ENCODE assay signal across 9 cellular contexts in the genomic region with DNA sequence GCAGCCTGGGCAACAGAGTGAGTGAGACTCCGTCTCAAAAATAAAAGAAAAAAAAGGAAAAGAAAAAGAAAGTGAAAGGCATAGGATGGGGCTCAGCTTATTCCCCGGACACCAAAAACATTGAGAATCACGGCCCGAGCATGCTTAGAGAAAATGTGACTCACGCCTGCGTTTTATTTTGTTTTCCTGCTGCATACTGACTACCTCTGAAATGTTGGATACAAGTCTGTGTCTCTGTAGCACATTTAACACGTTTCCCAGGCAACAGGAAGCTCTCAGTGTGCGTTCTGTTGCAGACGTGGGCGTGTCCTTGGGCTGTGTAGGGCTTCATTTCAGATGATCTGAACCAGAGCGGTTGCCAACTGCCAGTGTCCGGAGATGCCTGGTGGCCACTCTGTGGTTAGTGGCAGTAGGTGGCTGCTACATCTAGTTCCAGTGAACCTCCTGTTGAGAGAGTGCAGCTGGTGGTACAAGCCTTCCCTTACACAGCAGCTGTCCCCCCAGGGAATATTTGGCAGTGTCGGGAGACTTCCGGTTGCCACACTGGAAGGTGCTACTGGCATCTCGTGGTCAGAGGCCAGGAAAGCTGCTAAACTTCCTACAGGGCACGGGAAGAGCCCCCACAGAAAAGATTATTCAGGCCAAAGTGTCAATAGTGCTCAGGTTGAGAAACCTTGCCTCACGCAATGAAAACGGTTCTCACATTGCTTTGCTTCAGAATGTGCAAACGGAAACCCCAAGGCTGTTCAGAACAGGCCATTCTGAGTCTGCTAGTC. TPM values are rescaled to one million over a fixed set of nuclear protein-coding genes. Genes with fewer than 3 reads are reported as not detected.
DNase-seq lines count a peak whose midpoint lies in the region; ATAC-seq lines count a peak whose summit lies in the region.
"Had no signal": no experiment of that assay in that cellular context is flagged by ENCODE, and none has a peak within 500 bp of the region (broad histone marks: within the 10 kb centered on the region; RNA-seq: fewer than 3 reads in every experiment).

No MANE protein-coding gene starts in this region.

- POLR2A ChIA-PET in activated CD4-positive, alpha-beta memory T cell treated with anti-CD3 and anti-CD28 coated beads for 36 hours (lab: Charles Lee) = interaction anchor here (0.6 to 1.1 kb wide), 2 partner anchors 32 to 152 kb away, joined by 3 to 4 read pairs; no protein-coding TSS in a partner anchor

- H3K27ac Mint-ChIP-seq in activated CD4-positive, alpha-beta memory T cell treated with anti-CD3 and anti-CD28 coated beads for 36 hours = peak overlapping the region; percentile 80

- DNase-seq in GF-D8 (lab: John Stamatoyannopoulos, UW) (peak; percentile 98), NCI-H345 treated with DMSO at 0.1 percent for 48 hours (lab: John Stamatoyannopoulos, UW; ENCODE audit: unreplicated experiment) (peak; percentile 47), dermis microvascular lymphatic vessel endothelial cell (ENCODE audit: low read depth in 2 of 2) (peak; percentile 95), mucosa of gallbladder (ENCODE audit: low spot score) (peak; percentile 56), LoVo (ENCODE audit: low spot score) (no peak)
- peak; percentile 83 for DNase-seq in activated CD4-positive, alpha-beta memory T cell treated with anti-CD3 and anti-CD28 coated beads for 36 hours
- peak; percentile 7 to 39 for DNase-seq in stimulated activated CD8-positive, alpha-beta memory T cell treated with anti-CD3 and anti-CD28 coated beads, Interleukin-7, amount 100 ng/mL, for 48 hours (ENCODE audit: extremely low read depth in 1 of 2, low read depth in 1 of 2)

- CTCF ChIA-PET in activated CD4-positive, alpha-beta memory T cell treated with anti-CD3 and anti-CD28 coated beads for 36 hours (lab: Charles Lee) = interaction anchor here (0.8 to 1.4 kb wide), 2 partner anchors 98 to 146 kb away, joined by 3 read pairs; a partner anchor contains a TSS

- no peaks in the 10 kb centered on the region for H3K36me3 Mint-ChIP-seq in activated CD4-positive, alpha-beta memory T cell treated with anti-CD3 and anti-CD28 coated beads for 36 hours

- H3K4me1 Mint-ChIP-seq in activated CD4-positive, alpha-beta memory T cell treated with anti-CD3 and anti-CD28 coated beads for 36 hours (ENCODE audit: low read depth) = peaks cover 14% of the 10 kb centered on the region

- H3K27me3 Mint-ChIP-seq in activated CD4-positive, alpha-beta memory T cell treated with anti-CD3 and anti-CD28 coated beads for 36 hours = no peaks in the 10 kb centered on the region

- intact Hi-C loops in activated CD4-positive, alpha-beta memory T cell treated with anti-CD3 and anti-CD28 coated beads for 36 hours (cut with micrococcal nuclease) = loop anchor here (1.0 kb wide), 1 partner anchor 11 kb away; no protein-coding TSS in a partner anchor

- ATAC-seq in HG02885 (IDR thresholded peaks at IDR 0.05; ENCODE audit: poor library complexity, unreplicated experiment) = peak; percentile 71

- no peaks in the 10 kb centered on the region for H3K9me3 Mint-ChIP-seq in activated CD4-positive, alpha-beta memory T cell treated with anti-CD3 and anti-CD28 coated beads for 36 hours

- peak overlapping the region; percentile 64 for H3K4me3 Mint-ChIP-seq in activated CD4-positive, alpha-beta memory T cell treated with anti-CD3 and anti-CD28 coated beads for 36 hours

RNA-seq across cellular contexts. Expression of a gene that starts 3.0 kb away (rescaled TPM):
- total RNA-seq in activated CD4-positive, alpha-beta memory T cell treated with anti-CD3 and anti-CD28 coated beads for 36 hours = not detected
- not detected in 2 replicates for total RNA-seq in dermis microvascular lymphatic vessel endothelial cell
- 0.63 TPM for total RNA-seq in mucosa of gallbladder
- total RNA-seq: activated CD8-positive, alpha-beta memory T cell treated with anti-CD3 and anti-CD28 coated beads for 36 hours had no signal

RNA-seq across cellular contexts. Expression of a gene that starts 8.2 kb away (rescaled TPM):
- total RNA-seq in activated CD4-positive, alpha-beta memory T cell treated with anti-CD3 and anti-CD28 coated beads for 36 hours = under 1 TPM in 1 of 2 experiments, not detected in 1; 0.36 TPM
- total RNA-seq in dermis microvascular lymphatic vessel endothelial cell = not detected in 2 replicates
- 1.2 TPM for total RNA-seq in mucosa of gallbladder
- total RNA-seq: activated CD8-positive, alpha-beta memory T cell treated with anti-CD3 and anti-CD28 coated beads for 36 hours had no signal
